In the genomic region with DNA sequence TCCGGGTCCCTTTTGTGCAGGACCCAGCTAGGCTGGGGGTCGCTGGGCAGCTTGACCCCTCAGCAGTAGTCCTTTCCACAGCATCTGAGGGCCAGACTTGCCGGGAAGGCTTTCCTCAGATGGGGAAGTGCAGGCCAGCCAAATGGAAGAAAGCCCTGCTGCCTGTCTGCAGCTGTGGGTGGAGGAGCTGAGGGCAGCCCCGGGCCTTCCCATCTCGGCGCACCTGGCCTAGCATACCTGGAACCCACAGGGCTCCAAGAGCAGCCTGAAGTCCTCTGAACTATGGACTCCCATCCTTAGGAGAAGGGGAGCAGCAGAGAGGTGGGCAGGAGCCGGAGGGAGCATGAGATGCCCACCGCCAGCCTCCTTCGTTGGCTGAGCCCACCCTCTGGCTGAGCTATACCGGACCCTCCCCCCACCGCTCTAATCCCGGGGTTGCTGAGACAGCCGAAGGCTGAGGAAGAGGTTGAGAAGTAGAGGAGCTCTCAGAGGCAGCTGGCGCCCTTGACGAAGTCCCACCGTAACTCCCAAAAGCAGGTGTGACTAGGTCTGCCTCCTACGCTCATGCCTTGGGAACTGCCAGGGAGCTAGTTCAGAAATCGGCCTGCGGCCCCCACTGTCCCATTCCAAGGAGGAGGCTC, we compare ENCODE assay signal across 2 cellular contexts.
TF ChIP-seq lines count a peak whose summit lies in the region.

No MANE protein-coding gene starts in this region.

TF ChIP-seq in IMR-90, 13 proteins besides CTCF, POLR2A, EP300 and RAD21:
- no peak for TF ChIP-seq FOS (IDR thresholded peaks at IDR 0.05; ENCODE audit: low read depth, low read length)
- no peak for TF ChIP-seq MXI1 (IDR thresholded peaks at IDR 0.05; ENCODE audit: borderline replicate concordance, low read depth, low read length)
- TF ChIP-seq NFE2L2 (IDR thresholded peaks at IDR 0.05; ENCODE audit: low read depth, low read length): no peak
- no peak for TF ChIP-seq RCOR1 (IDR thresholded peaks at IDR 0.05; ENCODE audit: insufficient replicate concordance, low read length)
- no peak for TF ChIP-seq CHD1 (IDR thresholded peaks at IDR 0.05; ENCODE audit: low read depth, low read length)
- TF ChIP-seq RFX5 (IDR thresholded peaks at IDR 0.05; ENCODE audit: low read depth, low read length): no peak
- no peak for TF ChIP-seq BHLHE40 (IDR thresholded peaks at IDR 0.05; ENCODE audit: low read depth, low read length)
- no peak for TF ChIP-seq CEBPB (IDR thresholded peaks at IDR 0.05; ENCODE audit: low read depth, low read length)
- TF ChIP-seq, protein P1, sequence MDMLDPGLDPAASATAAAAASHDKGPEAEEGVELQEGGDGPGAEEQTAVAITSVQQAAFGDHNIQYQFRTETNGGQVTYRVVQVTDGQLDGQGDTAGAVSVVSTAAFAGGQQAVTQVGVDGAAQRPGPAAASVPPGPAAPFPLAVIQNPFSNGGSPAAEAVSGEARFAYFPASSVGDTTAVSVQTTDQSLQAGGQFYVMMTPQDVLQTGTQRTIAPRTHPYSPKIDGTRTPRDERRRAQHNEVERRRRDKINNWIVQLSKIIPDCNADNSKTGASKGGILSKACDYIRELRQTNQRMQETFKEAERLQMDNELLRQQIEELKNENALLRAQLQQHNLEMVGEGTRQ (IDR thresholded peaks at IDR 0.05; ENCODE audit: low read depth, low read length): no peak

TF ChIP-seq in K562, 482 proteins besides CTCF, POLR2A, EP300 and RAD21:
- TF ChIP-seq ZNF324 (CRISPR knock-in tag; IDR thresholded peaks at IDR 0.05) (no peak), STAG1 (CRISPR knock-in tag; IDR thresholded peaks at IDR 0.05; ENCODE audit: borderline replicate concordance) (no peak), IRF2 (CRISPR knock-in tag; IDR thresholded peaks at IDR 0.05) (0 out of 2 replicates have a peak, but pooled peaks have one; percentile 34), ZNF140 (CRISPR knock-in tag; IDR thresholded peaks at IDR 0.05) (no peak), POLR2G (IDR thresholded peaks at IDR 0.05; ENCODE audit: low read depth, low read length) (peak; percentile 1; the same call in 1 of the 2 replicates), SPI1 (IDR thresholded peaks at IDR 0.05; ENCODE audit: borderline replicate concordance, low read depth, low read length) (0 out of 2 replicates have a peak, but pooled peaks have one; percentile 1), ELF4 (CRISPR knock-in tag; IDR thresholded peaks at IDR 0.05) (no peak)
